ENCODE assay signal across 34 cellular contexts in genomic region chr7:99170065-99170729, GRCh38. TPM values are rescaled to one million over a fixed set of nuclear protein-coding genes. Genes with fewer than 3 reads are reported as not detected.
"Had no signal": no experiment of that assay in that cellular context is flagged by ENCODE, and none has a peak within 500 bp of the region (broad histone marks: within the 10 kb centered on the region; RNA-seq: fewer than 3 reads in every experiment).

No MANE protein-coding gene starts in this region.

- H3K27ac Mint-ChIP-seq: dendritic cell treated with granulocyte-macrophage colony-stimulating factor and Interleukin-4, amounts not matched to agents 40 ng/mL and 50 ng/mL, for 4 days; effector memory CD8-positive, alpha-beta T cell; endodermal cell; mesothelial cell of epicardium had no signal

- DNase-seq: colonic mucosa; cortex of kidney; effector CD8-positive, alpha-beta T cell; effector memory CD8-positive, alpha-beta T cell; endodermal cell; erythroblast; esophagus squamous epithelium; foreskin fibroblast; foreskin melanocyte; gastrocnemius medialis; glutamatergic neuron; head of caudate nucleus; heart right ventricle; hippocampal formation; kidney; kidney glomerular epithelial cell; left colon; left lung; left ventricle myocardium superior; lower lobe of right lung; mesenchymal stem cell; mucosa of descending colon had no signal

- H3K9me3 ChIP-seq: colonic mucosa, gastrocnemius medialis, heart right ventricle, left lung, lower lobe of right lung, mucosa of descending colon had no signal

- H3K4me1 ChIP-seq: colonic mucosa, esophagus squamous epithelium, gastrocnemius medialis, heart right ventricle, left lung, lower lobe of right lung had no signal

- H3K9me3 Mint-ChIP-seq: dendritic cell treated with granulocyte-macrophage colony-stimulating factor and Interleukin-4, amounts not matched to agents 40 ng/mL and 50 ng/mL, for 4 days; effector memory CD8-positive, alpha-beta T cell; mesothelial cell of epicardium had no signal

- H3K36me3 ChIP-seq: colonic mucosa, esophagus squamous epithelium, gastrocnemius medialis, heart right ventricle, left lung, lower lobe of right lung had no signal

- H3K4me1 Mint-ChIP-seq: mesothelial cell of epicardium had no signal

- H3K27ac ChIP-seq: colonic mucosa, epithelial cell of prostate, esophagus squamous epithelium, gastrocnemius medialis, heart right ventricle, left lung, lower lobe of right lung had no signal

- ATAC-seq: effector memory CD8-positive, alpha-beta T cell; esophagus mucosa; gastrocnemius medialis; heart right ventricle; left colon; left lung; left ventricle myocardium superior; lower lobe of right lung; mucosa of descending colon had no signal

- FAIRE-seq: endometrium, islet of Langerhans, kidney had no signal

- H3K27me3 ChIP-seq: colonic mucosa, esophagus squamous epithelium, gastrocnemius medialis, heart right ventricle, left lung had no signal

- H3K4me3 ChIP-seq: colonic mucosa, esophagus squamous epithelium, gastrocnemius medialis, heart right ventricle, left lung, lower lobe of right lung, mucosa of descending colon had no signal

- H3K4me3 Mint-ChIP-seq: dendritic cell treated with granulocyte-macrophage colony-stimulating factor and Interleukin-4, amounts not matched to agents 40 ng/mL and 50 ng/mL, for 4 days; effector memory CD8-positive, alpha-beta T cell; endodermal cell; mesothelial cell of epicardium had no signal

- H3K36me3 Mint-ChIP-seq: mesothelial cell of epicardium had no signal

RNA-seq across cellular contexts. Expression of gene KPNA7, which starts 37.7 kb away (rescaled TPM):
- total RNA-seq: chondrocyte, dermis microvascular lymphatic vessel endothelial cell, endodermal cell, gastrocnemius medialis, glomerular endothelial cell, heart right ventricle, kidney, left ventricle myocardium superior, lung microvascular endothelial cell, mesenteric fat pad, mesothelial cell of epicardium, myocyte had no signal
